1 cellular context compared by ENCODE assay signal in genomic region chr5:115306011-115306530, GRCh38.
A peak's percentile ranks its signal among the peaks of the same experiment; 100 is the strongest.
TF ChIP-seq lines count a peak whose summit lies in the region.

No MANE protein-coding gene starts in this region.

TF ChIP-seq in GM12878, 131 proteins besides CTCF, POLR2A, EP300 and RAD21 (continued from another document):
- TF ChIP-seq USF1 (IDR thresholded peaks at IDR 0.05; ENCODE audit: borderline replicate concordance, extremely low read length, insufficient read depth, low read depth, low read length) (no peak), ZNF217 (IDR thresholded peaks at IDR 0.05) (no peak), POU2F2 (IDR thresholded peaks at IDR 0.05; ENCODE audit: borderline replicate concordance, low read depth, low read length) (0 out of 3 replicates have a peak, but pooled peaks have one; percentile 23), RBBP5 (conservative IDR thresholded peaks at IDR 0.05) (no peak), SRF (IDR thresholded peaks at IDR 0.05; ENCODE audit: low read depth in 2 of 2, low read length in 2 of 2) (peak; percentile 76 to 88; a peak in 3 of 4 replicates), NKRF (conservative IDR thresholded peaks at IDR 0.05) (no peak), MTA2 (IDR thresholded peaks at IDR 0.05; ENCODE audit: low read depth) (no peak)
